ENCODE assay signal across 4 cellular contexts in genomic region chr21:6153154-6153553, GRCh38.
DNase-seq lines count a peak whose midpoint lies in the region; ATAC-seq and TF ChIP-seq lines count a peak whose summit lies in the region.
"Not testable (repeated sequence)": the region's sequence is repeated elsewhere in the genome, so short reads cannot be mapped to it uniquely, and the experiment has no call there.

No MANE protein-coding gene starts in this region.

- peak; percentile 15 for ATAC-seq in CD4-positive, alpha-beta T cell (ENCODE audit: poor library complexity)
- peak; percentile 58 for ATAC-seq in activated CD4-positive, alpha-beta T cell treated with anti-CD3 and anti-CD28 coated beads for 36 hours
- peak; percentile 45 for ATAC-seq in activated CD8-positive, alpha-beta T cell treated with anti-CD3 and anti-CD28 coated beads for 36 hours
- peak; percentile 54 for ATAC-seq in activated T-helper 17 cell treated with anti-CD3 and anti-CD28 coated beads, Interleukin-2, amount 50 U/mL, for 72 hours (replicated peaks)

- H3K36me3 Mint-ChIP-seq in CD4-positive, alpha-beta T cell (ENCODE audit: low read depth); activated CD4-positive, alpha-beta T cell treated with anti-CD3 and anti-CD28 coated beads for 36 hours (ENCODE audit: low read depth); activated CD8-positive, alpha-beta T cell treated with anti-CD3 and anti-CD28 coated beads for 36 hours (ENCODE audit: low read depth); activated T-helper 17 cell treated with anti-CD3 and anti-CD28 coated beads, Interleukin-2, amount 50 U/mL, for 72 hours (ENCODE audit: low read depth): not testable (repeated sequence)

- not testable (repeated sequence) for H3K9me3 ChIP-seq in CD4-positive, alpha-beta T cell (ENCODE audit: control insufficient read depth, low read length)

- CTCF ChIA-PET in CD4-positive, alpha-beta T cell (lab: Charles Lee); activated CD4-positive, alpha-beta T cell treated with anti-CD3 and anti-CD28 coated beads for 36 hours (lab: Charles Lee); activated CD8-positive, alpha-beta T cell treated with anti-CD3 and anti-CD28 coated beads for 36 hours (lab: Charles Lee): not testable (repeated sequence)

- intact Hi-C loops in CD4-positive, alpha-beta T cell (cut with DNase I, micrococcal nuclease); activated CD4-positive, alpha-beta T cell treated with anti-CD3 and anti-CD28 coated beads for 36 hours (cut with DNase I, micrococcal nuclease); activated CD8-positive, alpha-beta T cell treated with anti-CD3 and anti-CD28 coated beads for 36 hours (cut with micrococcal nuclease): not testable (repeated sequence)

- H3K4me1 Mint-ChIP-seq in CD4-positive, alpha-beta T cell (ENCODE audit: low read depth); activated CD4-positive, alpha-beta T cell treated with anti-CD3 and anti-CD28 coated beads for 36 hours; activated CD8-positive, alpha-beta T cell treated with anti-CD3 and anti-CD28 coated beads for 36 hours (ENCODE audit: low read depth); activated T-helper 17 cell treated with anti-CD3 and anti-CD28 coated beads, Interleukin-2, amount 50 U/mL, for 72 hours: not testable (repeated sequence)

- not testable (repeated sequence) for H3K27ac Mint-ChIP-seq in CD4-positive, alpha-beta T cell; activated CD4-positive, alpha-beta T cell treated with anti-CD3 and anti-CD28 coated beads for 36 hours; activated CD8-positive, alpha-beta T cell treated with anti-CD3 and anti-CD28 coated beads for 36 hours; activated T-helper 17 cell treated with anti-CD3 and anti-CD28 coated beads, Interleukin-2, amount 50 U/mL, for 72 hours

- H3K9me3 Mint-ChIP-seq in CD4-positive, alpha-beta T cell; activated CD4-positive, alpha-beta T cell treated with anti-CD3 and anti-CD28 coated beads for 36 hours (ENCODE audit: low read depth); activated CD8-positive, alpha-beta T cell treated with anti-CD3 and anti-CD28 coated beads for 36 hours; activated T-helper 17 cell treated with anti-CD3 and anti-CD28 coated beads, Interleukin-2, amount 50 U/mL, for 72 hours: not testable (repeated sequence)

- POLR2A ChIA-PET in CD4-positive, alpha-beta T cell (lab: Charles Lee); activated CD4-positive, alpha-beta T cell treated with anti-CD3 and anti-CD28 coated beads for 36 hours (lab: Charles Lee); activated CD8-positive, alpha-beta T cell treated with anti-CD3 and anti-CD28 coated beads for 36 hours (lab: Charles Lee): not testable (repeated sequence)

- DNase-seq in CD4-positive, alpha-beta T cell; activated CD4-positive, alpha-beta T cell treated with anti-CD3 and anti-CD28 coated beads for 36 hours; activated CD8-positive, alpha-beta T cell treated with anti-CD3 and anti-CD28 coated beads for 36 hours: not testable (repeated sequence)

- not testable (repeated sequence) for H3K4me3 Mint-ChIP-seq in CD4-positive, alpha-beta T cell; activated CD4-positive, alpha-beta T cell treated with anti-CD3 and anti-CD28 coated beads for 36 hours; activated CD8-positive, alpha-beta T cell treated with anti-CD3 and anti-CD28 coated beads for 36 hours; activated T-helper 17 cell treated with anti-CD3 and anti-CD28 coated beads, Interleukin-2, amount 50 U/mL, for 72 hours

- H3K27ac ChIP-seq in CD4-positive, alpha-beta T cell (ENCODE audit: low read depth, low read length), result not testable (repeated sequence)

- TF ChIP-seq CTCF in CD4-positive, alpha-beta T cell (IDR thresholded peaks at IDR 0.05); activated CD8-positive, alpha-beta T cell treated with anti-CD3 and anti-CD28 coated beads for 36 hours (IDR thresholded peaks at IDR 0.05): not testable (repeated sequence)

- H3K27me3 Mint-ChIP-seq in CD4-positive, alpha-beta T cell; activated CD4-positive, alpha-beta T cell treated with anti-CD3 and anti-CD28 coated beads for 36 hours; activated CD8-positive, alpha-beta T cell treated with anti-CD3 and anti-CD28 coated beads for 36 hours; activated T-helper 17 cell treated with anti-CD3 and anti-CD28 coated beads, Interleukin-2, amount 50 U/mL, for 72 hours: not testable (repeated sequence)

- not testable (repeated sequence) for H3K27me3 ChIP-seq in CD4-positive, alpha-beta T cell (ENCODE audit: control insufficient read depth, insufficient read depth, low read length)
